9 cellular contexts compared by ENCODE assay signal in genomic region chr1:146036241-146036989, GRCh38. TPM values are rescaled to one million over a fixed set of nuclear protein-coding genes. Genes with fewer than 3 reads are reported as not detected.
DNase-seq lines count a peak whose midpoint lies in the region; ATAC-seq and TF ChIP-seq lines count a peak whose summit lies in the region.
"Had no signal": no experiment of that assay in that cellular context is flagged by ENCODE, and none has a peak within 500 bp of the region (broad histone marks: within the 10 kb centered on the region; RNA-seq: fewer than 3 reads in every experiment).

No MANE protein-coding gene starts in this region.

- TF ChIP-seq CTCF in right lobe of liver (IDR thresholded peaks at IDR 0.05) (no peak), uterus (IDR thresholded peaks at IDR 0.05) (no peak)

- H3K27ac ChIP-seq in angular gyrus (ENCODE audit: low read depth, low read length) (peak overlapping the region; percentile 30), right lobe of liver (peak overlapping the region; percentile 80 to 88 (median 85)), uterus (peak overlapping the region; percentile 90 to 98)

- WGBS in right lobe of liver (ENCODE audit: insufficient coverage, low coverage, low lambda C conversion rate, missing lambda C conversion rate), result 34% methylated on average over 10 of the region's 10 CpGs

- H3K27me3 ChIP-seq in right lobe of liver, result no peaks in the 10 kb centered on the region
- no peaks in the 10 kb centered on the region for H3K27me3 ChIP-seq in uterus

- no peak for ATAC-seq in right lobe of liver
- no peak for ATAC-seq in GM21515 (IDR thresholded peaks at IDR 0.05; ENCODE audit: unreplicated experiment)
- no peak for ATAC-seq in HG03139 (IDR thresholded peaks at IDR 0.05; ENCODE audit: unreplicated experiment)

- H3K4me3 ChIP-seq in right lobe of liver (peak overlapping the region in 1 of 3 donors; percentile 63), uterus (peak overlapping the region; percentile 56 to 78)

- H3K9me3 ChIP-seq in ES-I3 (ENCODE audit: control insufficient read depth, insufficient read depth, low read length), result no peaks in the 10 kb centered on the region
- peaks cover 0 to 2% (median 0%) of the 10 kb centered on the region in 4 donors for H3K9me3 ChIP-seq in right lobe of liver
- no peaks in the 10 kb centered on the region for H3K9me3 ChIP-seq in uterus

- no peak for TF ChIP-seq POLR2A in right lobe of liver (IDR thresholded peaks at IDR 0.05)
- TF ChIP-seq POLR2A in uterus (IDR thresholded peaks at IDR 0.05), result no peak

- H3K36me3 ChIP-seq in ES-I3 (ENCODE audit: insufficient read depth, low read length), result no peaks in the 10 kb centered on the region
- no peaks in the 10 kb centered on the region for H3K36me3 ChIP-seq in right lobe of liver
- H3K36me3 ChIP-seq in uterus, result no peaks in the 10 kb centered on the region

- DNase-seq in LoVo (ENCODE audit: low spot score) (peak; percentile 67), right lobe of liver (no peak), uterus (no peak), NCI-H2171 (lab: John Stamatoyannopoulos, UW) (no peak)

- peak overlapping the region; percentile 60 for H3K9ac ChIP-seq in ES-I3 (ENCODE audit: low read depth, low read length)

- H3K4me1 ChIP-seq in ES-I3 (ENCODE audit: insufficient read depth, low read length) (peaks cover 4% of the 10 kb centered on the region; the same call in 1 of the 2 replicates), right lobe of liver (peaks cover 0 to 24% (median 7%) of the 10 kb centered on the region in 4 donors), uterus (no peaks in the 10 kb centered on the region)

- intact Hi-C loops in right lobe of liver (cut with DNase I) (no loop called here), uterus (cut with DNase I; ENCODE audit: low total_unique reads) (no loop called here)

RNA-seq across cellular contexts. Expression of gene HJV, which starts 14.9 kb away (rescaled TPM):
- total RNA-seq in right lobe of liver, result 100 to 1,000 TPM in 4 of 6 experiments, 10 to 100 TPM in 2; 53.0 to 215 (median 109) TPM
- total RNA-seq in uterus, result not detected
- total RNA-seq: subcutaneous adipose tissue had no signal

RNA-seq across cellular contexts. Expression of gene TXNIP, which starts 40.0 kb away (rescaled TPM):
- total RNA-seq in right lobe of liver, result 100 to 1,000 TPM in 3 of 6 experiments, 10 to 100 TPM in 3; 56.3 to 398 (median 134) TPM
- total RNA-seq in uterus, result 1,000 to 10,000 TPM in 3 of 4 donors, 100 to 1,000 TPM in 1; 731 to 1,940 (median 1,478) TPM

Comparison
In these comparisons a context has a peak if more than half of its experiments do, and no peak if none do; other contexts are left out.
1. H3K27ac ChIP-seq: peak in every context shown above with its lines; median percentile 94 in uterus; 85 in right lobe of liver; 30 in angular gyrus.
2. RNA of gene HJV, which starts 14.9 kb away (total RNA-seq): 53.0 to 215 TPM in right lobe of liver; not detected in uterus; every median in the first group is over 10 times any median in the second.